8 cellular contexts compared by ENCODE assay signal in genomic region chr10:124743188-124744046, GRCh38. TPM values are rescaled to one million over a fixed set of nuclear protein-coding genes. Genes with fewer than 3 reads are reported as not detected.
DNase-seq lines count a peak whose midpoint lies in the region; ATAC-seq and TF ChIP-seq lines count a peak whose summit lies in the region.

No MANE protein-coding gene starts in this region.

- H3K56ac ChIP-seq in IMR-90 (ENCODE audit: extremely low read depth, insufficient read depth, low read length) = no peak overlapping the region

- CTCF ChIA-PET in IMR-90 (lab: Yijun Ruan, JAX) = interaction anchor here (2.4 kb wide), 1 partner anchor 16 kb away, joined by 11 read pairs; no protein-coding TSS in a partner anchor
- CTCF ChIA-PET in activated CD8-positive, alpha-beta T cell treated with anti-CD3 and anti-CD28 coated beads, Interleukin-2, amount 10 ng/mL, durations not matched to agents 7 days and 5 days (lab: Charles Lee) = interaction anchor here (0.6 to 4.8 kb wide), 13 partner anchors 14 to 213 kb away, joined by 3 to 180 read pairs (median 28); no protein-coding TSS in a partner anchor

- no peak overlapping the region for H3K14ac ChIP-seq in IMR-90 (replicated peaks; ENCODE audit: low read depth, low read length)

- H3K18ac ChIP-seq in IMR-90 (ENCODE audit: low read depth, low read length) = no peak overlapping the region

- H3K4me3 ChIP-seq in IMR-90 (ENCODE audit: insufficient read depth, low read depth, low read length) (peak overlapping the region; percentile 82), neuron (ENCODE audit: low read length) (peak overlapping the region; percentile 83)

- intact Hi-C loops in IMR-90 (cut with micrococcal nuclease) = loop anchor here (2.0 to 5.0 kb wide), 5 partner anchors 41 to 751 kb away; partner anchors contain the start of gene EEF1AKMT2

- H3K27me3 ChIP-seq in IMR-90 (ENCODE audit: control insufficient read depth, insufficient read depth, low read length) (no peaks in the 10 kb centered on the region), neuron (ENCODE audit: insufficient read depth, low read length) (no peaks in the 10 kb centered on the region)

- no peak overlapping the region for H2BK5ac ChIP-seq in IMR-90 (ENCODE audit: low read depth, low read length, poor library complexity, severe bottlenecking)

- no peaks in the 10 kb centered on the region for H3K9me1 ChIP-seq in IMR-90 (ENCODE audit: insufficient read depth, low read length)

- H3K4me2 ChIP-seq in IMR-90 (ENCODE audit: low read depth, low read length) = peak overlapping the region; percentile 82

- H3K27me3 Mint-ChIP-seq in activated CD8-positive, alpha-beta T cell treated with anti-CD3 and anti-CD28 coated beads, Interleukin-2, amount 10 ng/mL, durations not matched to agents 7 days and 5 days (ENCODE audit: low read depth) = peaks cover 6% of the 10 kb centered on the region

- H3K36me3 Mint-ChIP-seq in activated CD8-positive, alpha-beta T cell treated with anti-CD3 and anti-CD28 coated beads, Interleukin-2, amount 10 ng/mL, durations not matched to agents 7 days and 5 days (ENCODE audit: low read depth) = peaks cover 18% of the 10 kb centered on the region

- H2AK5ac ChIP-seq in IMR-90 (ENCODE audit: low read depth, low read length) = no peak overlapping the region

- peak overlapping the region; percentile 72 for H3K9ac ChIP-seq in IMR-90 (ENCODE audit: low read depth, low read length)

- H4K20me1 ChIP-seq in IMR-90 (ENCODE audit: insufficient read depth, low read length) = peaks cover 16% of the 10 kb centered on the region

- no peak overlapping the region for H3K23ac ChIP-seq in IMR-90 (ENCODE audit: low read depth, low read length)

- no peak overlapping the region for H4K8ac ChIP-seq in IMR-90 (ENCODE audit: low read depth in 2 of 2, low read length in 2 of 2)

- H3K4ac ChIP-seq in IMR-90 (ENCODE audit: low read depth, low read length) = no peak overlapping the region

- H3K4me3 Mint-ChIP-seq in activated CD8-positive, alpha-beta T cell treated with anti-CD3 and anti-CD28 coated beads, Interleukin-2, amount 10 ng/mL, durations not matched to agents 7 days and 5 days = peak overlapping the region; percentile 94

- dilution Hi-C loops in IMR-90 (cut with HindIII; ENCODE audit: low sequenced_read_pairs, unreplicated experiment) = no loop called here

- peak; percentile 42 for DNase-seq in stimulated activated CD4-positive, alpha-beta T cell treated with anti-CD3 and anti-CD28 coated beads, Interleukin-4, amount 100 ng/mL, for 1 hour
- DNase-seq in stimulated activated CD4-positive, alpha-beta T cell treated with anti-CD3 and anti-CD28 coated beads, Interleukin-4, amount 100 ng/mL, for 24 hours = no peak
- no peak for DNase-seq in IMR-90
- no peak for DNase-seq in activated CD8-positive, alpha-beta T cell treated with anti-CD3 and anti-CD28 coated beads, Interleukin-2, amount 10 ng/mL, durations not matched to agents 7 days and 5 days
- peak; percentile 30 for DNase-seq in fibroblast of peridontal ligament (ENCODE audit: extremely low read depth)
- no peak for DNase-seq in NCI-H1436 treated with DMSO at 0.1 percent for 48 hours (lab: John Stamatoyannopoulos, UW)
- no peak for DNase-seq in NCI-H1092 (lab: John Stamatoyannopoulos, UW)

- no peak overlapping the region for H4K91ac ChIP-seq in IMR-90 (ENCODE audit: insufficient read depth, low read depth, low read length)

- peak; percentile 22 for ATAC-seq in IMR-90 (ENCODE audit: low read depth)
- peak; percentile 37 for ATAC-seq in activated CD8-positive, alpha-beta T cell treated with anti-CD3 and anti-CD28 coated beads, Interleukin-2, amount 10 ng/mL, durations not matched to agents 7 days and 5 days

- H2AFZ ChIP-seq in IMR-90 (replicated peaks; ENCODE audit: low read length, poor library complexity) (peak overlapping the region; percentile 92), neuron (ENCODE audit: low read depth, low read length) (peak overlapping the region; percentile 11)

- H3K9me3 Mint-ChIP-seq in activated CD8-positive, alpha-beta T cell treated with anti-CD3 and anti-CD28 coated beads, Interleukin-2, amount 10 ng/mL, durations not matched to agents 7 days and 5 days (ENCODE audit: insufficient read depth) = no peaks in the 10 kb centered on the region

- no peak for TF ChIP-seq RAD21 in IMR-90 (IDR thresholded peaks at IDR 0.05; ENCODE audit: low read length)

- peak overlapping the region; percentile 86 for H3K27ac Mint-ChIP-seq in activated CD8-positive, alpha-beta T cell treated with anti-CD3 and anti-CD28 coated beads, Interleukin-2, amount 10 ng/mL, durations not matched to agents 7 days and 5 days

- no peak overlapping the region for H2BK120ac ChIP-seq in IMR-90 (ENCODE audit: low read depth, low read length)

- 1% methylated on average over 26 of the region's 89 CpGs; no CpG with 5 or more reads in 1 of the 2 experiments for WGBS in IMR-90 (ENCODE audit: extremely low coverage in 2 of 2, insufficient read length in 1 of 2), 2 experiments

- peaks cover 57% of the 10 kb centered on the region for H3K4me1 Mint-ChIP-seq in activated CD8-positive, alpha-beta T cell treated with anti-CD3 and anti-CD28 coated beads, Interleukin-2, amount 10 ng/mL, durations not matched to agents 7 days and 5 days (ENCODE audit: low read depth)

- BruUV-seq in IMR-90 (replicated peaks; lab: Mats Ljungman, UMichigan) = no TSS peak

- in situ Hi-C loops in IMR-90 (cut with MboI; ENCODE audit: low sequenced_read_pairs) = loop anchor here (5.0 kb wide), 1 partner anchor 206 kb away; no protein-coding TSS in a partner anchor

- POLR2A ChIA-PET in IMR-90 (lab: Charles Lee; ENCODE audit: unreplicated experiment) = no interaction called here
- POLR2A ChIA-PET in activated CD8-positive, alpha-beta T cell treated with anti-CD3 and anti-CD28 coated beads, Interleukin-2, amount 10 ng/mL, durations not matched to agents 7 days and 5 days (lab: Charles Lee) = interaction anchor here (0.6 to 2.0 kb wide), 3 partner anchors 24 to 55 kb away, joined by 3 to 6 read pairs (median 3); no protein-coding TSS in a partner anchor

- TF ChIP-seq CTCF in IMR-90 (conservative IDR thresholded peaks at IDR 0.05; ENCODE audit: low read depth, low read length) = no peak

- no peak for TF ChIP-seq POLR2A in IMR-90 (IDR thresholded peaks at IDR 0.05; ENCODE audit: low read depth, low read length)

- H2AK9ac ChIP-seq in IMR-90 (replicated peaks; ENCODE audit: low read depth, low read length, poor library complexity) = no peak overlapping the region

- no peak overlapping the region; the same call in 1 of the 2 replicates for H3K27ac ChIP-seq in IMR-90 (ENCODE audit: insufficient read depth, low read length)

- H2BK20ac ChIP-seq in IMR-90 (ENCODE audit: low read depth, low read length) = no peak overlapping the region

- no peak overlapping the region for H2BK15ac ChIP-seq in IMR-90 (ENCODE audit: low read depth, low read length)

- H3K9me3 ChIP-seq in IMR-90 (ENCODE audit: control insufficient read depth, insufficient read depth, low read length) (no peaks in the 10 kb centered on the region), neuron (ENCODE audit: low read length) (no peaks in the 10 kb centered on the region)

- H3K4me1 ChIP-seq in IMR-90 (ENCODE audit: control insufficient read depth, insufficient read depth, low read length) = peaks cover 11% of the 10 kb centered on the region
- peaks cover 66% of the 10 kb centered on the region for H3K4me1 ChIP-seq in neuron (ENCODE audit: insufficient read depth, low read length)

- H4K5ac ChIP-seq in IMR-90 (ENCODE audit: low read depth, low read length) = no peak overlapping the region

- H3K79me1 ChIP-seq in IMR-90 (ENCODE audit: low read depth in 1 of 2, low read length in 2 of 2) = peaks cover 0 to 35% of the 10 kb centered on the region in 2 experiments

- H3K36me3 ChIP-seq in IMR-90 (ENCODE audit: control insufficient read depth, insufficient read depth, low read length) (peaks cover 2% of the 10 kb centered on the region), neuron (ENCODE audit: insufficient read depth, low read length) (no peaks in the 10 kb centered on the region)

TF ChIP-seq in IMR-90, 13 proteins besides CTCF, POLR2A, EP300 and RAD21:
- peak; percentile 92 for TF ChIP-seq MXI1 (IDR thresholded peaks at IDR 0.05; ENCODE audit: borderline replicate concordance, low read depth, low read length)
- no peak for TF ChIP-seq USF2 (IDR thresholded peaks at IDR 0.05; ENCODE audit: low read depth, low read length)
- no peak for TF ChIP-seq FOS (IDR thresholded peaks at IDR 0.05; ENCODE audit: low read depth, low read length)
- no peak for TF ChIP-seq NFE2L2 (IDR thresholded peaks at IDR 0.05; ENCODE audit: low read depth, low read length)

RNA-seq across cellular contexts. Expression of gene FAM53B, which starts 0.8 kb away (rescaled TPM):
- 5.3 and 5.7 TPM in 2 replicates for total RNA-seq in IMR-90 (2012; rRNA removed)
- polyA plus RNA-seq in IMR-90 (2012; rRNA removed) = 3.8 and 5.0 TPM in 2 replicates
- polyA plus RNA-seq in IMR-90 (2012; cell fraction: cytosol; rRNA removed) = 2.5 and 4.1 TPM in 2 replicates
- polyA plus RNA-seq in IMR-90 (2012; cell fraction: nucleus; rRNA removed; ENCODE audit: low replicate concordance) = 7.0 and 12.4 TPM in 2 replicates
- 10 to 100 TPM; 19.9 to 21.8 TPM for total RNA-seq in activated CD8-positive, alpha-beta T cell treated with anti-CD3 and anti-CD28 coated beads, Interleukin-2, amount 10 ng/mL, durations not matched to agents 7 days and 5 days

RNA-seq across cellular contexts. Expression of gene EEF1AKMT2, which starts 48.3 kb away (rescaled TPM):
- 9.7 and 22.8 TPM in 2 replicates for total RNA-seq in IMR-90 (2012; rRNA removed)
- 9.5 and 12.7 TPM in 2 replicates for polyA plus RNA-seq in IMR-90 (2012; rRNA removed)
- 3.4 and 3.9 TPM in 2 replicates for polyA plus RNA-seq in IMR-90 (2012; cell fraction: cytosol; rRNA removed)
- polyA plus RNA-seq in IMR-90 (2012; cell fraction: nucleus; rRNA removed; ENCODE audit: low replicate concordance) = 1.3 and 13.1 TPM in 2 replicates
- 10 to 100 TPM; 22.3 to 25.5 TPM for total RNA-seq in activated CD8-positive, alpha-beta T cell treated with anti-CD3 and anti-CD28 coated beads, Interleukin-2, amount 10 ng/mL, durations not matched to agents 7 days and 5 days

RNA-seq across cellular contexts. Expression of gene ABRAXAS2, which starts 58.2 kb away (rescaled TPM):
- total RNA-seq in IMR-90 (2012; rRNA removed) = 10.9 and 19.2 TPM in 2 replicates
- polyA plus RNA-seq in IMR-90 (2012; rRNA removed) = 9.0 and 9.8 TPM in 2 replicates
- 1.3 and 2.9 TPM in 2 replicates for polyA plus RNA-seq in IMR-90 (2012; cell fraction: cytosol; rRNA removed)
- polyA plus RNA-seq in IMR-90 (2012; cell fraction: nucleus; rRNA removed; ENCODE audit: low replicate concordance) = 1.2 and 6.7 TPM in 2 replicates
- 10 to 100 TPM; 12.1 to 15.2 TPM for total RNA-seq in activated CD8-positive, alpha-beta T cell treated with anti-CD3 and anti-CD28 coated beads, Interleukin-2, amount 10 ng/mL, durations not matched to agents 7 days and 5 days

Comparison
In these comparisons a context has a peak if more than half of its experiments do, and no peak if none do; other contexts are left out.
1. DNase-seq: peak in stimulated activated CD4-positive, alpha-beta T cell treated with anti-CD3 and anti-CD28 coated beads, Interleukin-4, amount 100 ng/mL, for 1 hour (single experiment) and fibroblast of peridontal ligament (single experiment); none in stimulated activated CD4-positive, alpha-beta T cell treated with anti-CD3 and anti-CD28 coated beads, Interleukin-4, amount 100 ng/mL, for 24 hours (single experiment), IMR-90 (single experiment), activated CD8-positive, alpha-beta T cell treated with anti-CD3 and anti-CD28 coated beads, Interleukin-2, amount 10 ng/mL, durations not matched to agents 7 days and 5 days (single experiment), NCI-H1436 treated with DMSO at 0.1 percent for 48 hours (single experiment) and NCI-H1092 (single experiment).